In genomic region chr20:47266847-47267515, GRCh38 we compare ENCODE assay signal across 24 cellular contexts.
DNase-seq lines count a peak whose midpoint lies in the region; ATAC-seq, FAIRE-seq and TF ChIP-seq lines count a peak whose summit lies in the region.
"Had no signal": no experiment of that assay in that cellular context is flagged by ENCODE, and none has a peak within 500 bp of the region (broad histone marks: within the 10 kb centered on the region; RNA-seq: fewer than 3 reads in every experiment).

No MANE protein-coding gene starts in this region.

- no peak overlapping the region for H3K4me3 Mint-ChIP-seq in stimulated activated naive CD8-positive, alpha-beta T cell treated with anti-CD3 and anti-CD28 coated beads, Interleukin-15, amount 100 ng/mL, for 72 hours
- H3K4me3 Mint-ChIP-seq: dendritic cell treated with granulocyte-macrophage colony-stimulating factor and Interleukin-4, amounts not matched to agents 40 ng/mL and 50 ng/mL, for 4 days; stimulated activated naive CD8-positive, alpha-beta T cell treated with anti-CD3 and anti-CD28 coated beads, Interleukin-15, Interleukin-2, amounts not matched to agents 100 ng/mL and 50 ng/mL, for 24 hours had no signal

- H3K36me3 ChIP-seq in OCI-LY7 (ENCODE audit: insufficient read depth, low read length): peaks cover 78% of the 10 kb centered on the region
- H3K36me3 ChIP-seq in GM12878 (ENCODE audit: control insufficient read depth in 2 of 2, insufficient read depth in 2 of 2, low read length in 1 of 2): peaks cover 21 to 29% of the 10 kb centered on the region in 2 experiments
- peaks cover 0 to 4% (median 0%) of the 10 kb centered on the region in 3 donors for H3K36me3 ChIP-seq in pancreas
- H3K36me3 ChIP-seq: ovary had no signal

- BruUV-seq in OCI-LY7 (replicated peaks; lab: Mats Ljungman, UMichigan): no TSS peak
- BruUV-seq in GM12878 (replicated peaks; lab: Mats Ljungman, UMichigan): no TSS peak

- peak overlapping the region; percentile 31 for H3K4me2 ChIP-seq in OCI-LY7 (ENCODE audit: low read length)
- H3K4me2 ChIP-seq in GM12878 (ENCODE audit: control insufficient read depth, insufficient read depth): no peak overlapping the region

- no peaks in the 10 kb centered on the region for H3K27me3 Mint-ChIP-seq in stimulated activated naive CD8-positive, alpha-beta T cell treated with anti-CD3 and anti-CD28 coated beads, Interleukin-15, amount 100 ng/mL, for 72 hours
- H3K27me3 Mint-ChIP-seq: dendritic cell treated with granulocyte-macrophage colony-stimulating factor and Interleukin-4, amounts not matched to agents 40 ng/mL and 50 ng/mL, for 4 days; stimulated activated naive CD8-positive, alpha-beta T cell treated with anti-CD3 and anti-CD28 coated beads, Interleukin-15, Interleukin-2, amounts not matched to agents 100 ng/mL and 50 ng/mL, for 24 hours had no signal

- H3K27ac Mint-ChIP-seq in stimulated activated naive CD8-positive, alpha-beta T cell treated with anti-CD3 and anti-CD28 coated beads, Interleukin-15, amount 100 ng/mL, for 72 hours: peak overlapping the region; percentile 13 to 37
- H3K27ac Mint-ChIP-seq: dendritic cell treated with granulocyte-macrophage colony-stimulating factor and Interleukin-4, amounts not matched to agents 40 ng/mL and 50 ng/mL, for 4 days; stimulated activated naive CD8-positive, alpha-beta T cell treated with anti-CD3 and anti-CD28 coated beads, Interleukin-15, Interleukin-2, amounts not matched to agents 100 ng/mL and 50 ng/mL, for 24 hours had no signal

- H3K9ac ChIP-seq in GM12878 (ENCODE audit: control insufficient read depth, insufficient read depth, low read length): no peak overlapping the region

- H3K4me1 Mint-ChIP-seq in stimulated activated naive CD8-positive, alpha-beta T cell treated with anti-CD3 and anti-CD28 coated beads, Interleukin-15, amount 100 ng/mL, for 72 hours: peaks cover 17% of the 10 kb centered on the region

- no peak for TF ChIP-seq EP300 in GM12878 (IDR thresholded peaks at IDR 0.05; ENCODE audit: borderline replicate concordance in 1 of 2, control insufficient read depth in 1 of 2, low read depth in 2 of 2, low read length in 2 of 2)

- CTCF ChIA-PET in OCI-LY7 (lab: Charles Lee; ENCODE audit: unreplicated experiment) (no interaction called here), GM12878 (lab: Yijun Ruan, JAX) (no interaction called here)

- no peaks in the 10 kb centered on the region for H3K9me3 Mint-ChIP-seq in stimulated activated naive CD8-positive, alpha-beta T cell treated with anti-CD3 and anti-CD28 coated beads, Interleukin-15, amount 100 ng/mL, for 72 hours
- H3K9me3 Mint-ChIP-seq: dendritic cell treated with granulocyte-macrophage colony-stimulating factor and Interleukin-4, amounts not matched to agents 40 ng/mL and 50 ng/mL, for 4 days; stimulated activated naive CD8-positive, alpha-beta T cell treated with anti-CD3 and anti-CD28 coated beads, Interleukin-15, Interleukin-2, amounts not matched to agents 100 ng/mL and 50 ng/mL, for 24 hours had no signal

- TF ChIP-seq RAD21 in GM12878 (IDR thresholded peaks at IDR 0.05; ENCODE audit: insufficient read depth, low read depth, low read length): no peak

- no peak for TF ChIP-seq POLR2A in GM12878 (IDR thresholded peaks at IDR 0.05; ENCODE audit: low read depth, low read length)

- SMC1A ChIA-PET in GM12878 (lab: Charles Lee; ENCODE audit: uncharacterized antibody, unreplicated experiment): no interaction called here

- in situ Hi-C loops in GM12878 (cut with MboI): no loop called here

- H4K20me1 ChIP-seq in OCI-LY7 (ENCODE audit: insufficient read depth, low read length): no peaks in the 10 kb centered on the region
- no peaks in the 10 kb centered on the region for H4K20me1 ChIP-seq in GM12878 (ENCODE audit: control insufficient read depth, insufficient read depth)

- H3K9me3 ChIP-seq in OCI-LY7 (ENCODE audit: low read length): no peaks in the 10 kb centered on the region
- no peaks in the 10 kb centered on the region for H3K9me3 ChIP-seq in GM12878 (replicated peaks; ENCODE audit: control insufficient read depth, insufficient read depth, low read length)
- H3K9me3 ChIP-seq in pancreas: no peaks in the 10 kb centered on the region
- H3K9me3 ChIP-seq: left lung, ovary, spleen, tibial artery had no signal

- H3K9me2 ChIP-seq in OCI-LY7 (ENCODE audit: insufficient read depth, low read length): no peaks in the 10 kb centered on the region

- H3K4me3 ChIP-seq in OCI-LY7 (ENCODE audit: low read depth, low read length, poor library complexity, severe bottlenecking) (no peak overlapping the region), GM12878 (no peak overlapping the region), pancreas (no peak overlapping the region)
- H3K4me3 ChIP-seq: left lung, ovary, spleen, tibial artery had no signal

- 84% methylated on average over 7 of the region's 7 CpGs for WGBS in GM12878 (ENCODE audit: insufficient coverage, insufficient replicate concordance, low lambda C conversion rate, missing lambda C conversion rate)
- 61 to 75% methylated on average over 7 of the region's 7 CpGs for WGBS in pancreas, 2 donors

- TF ChIP-seq CTCF in OCI-LY7 (conservative IDR thresholded peaks at IDR 0.05; ENCODE audit: low read length) (no peak), GM12878 (IDR thresholded peaks at IDR 0.05 in 2 of 3, conservative IDR thresholded peaks at IDR 0.05 in 1 of 3; ENCODE audit: control insufficient read depth in 2 of 3, extremely low read depth in 1 of 3, insufficient read depth in 1 of 3, low read depth in 3 of 3, low read length in 3 of 3) (no peak), pancreas (IDR thresholded peaks at IDR 0.05) (no peak)

- H3K27me3 ChIP-seq in GM12878 (replicated peaks in 1 of 2; ENCODE audit: control insufficient read depth in 2 of 2, insufficient read depth in 2 of 2, low read length in 1 of 2) (no peaks in the 10 kb centered on the region), pancreas (no peaks in the 10 kb centered on the region)
- H3K27me3 ChIP-seq: left lung, ovary, spleen, tibial artery had no signal

- DNase-seq in stimulated activated naive CD8-positive, alpha-beta T cell treated with anti-CD3 and anti-CD28 coated beads, Interleukin-15, amount 100 ng/mL, for 72 hours: no peak
- no peak for DNase-seq in stimulated activated naive CD8-positive, alpha-beta T cell treated with anti-CD3 and anti-CD28 coated beads, Interleukin-15, Interleukin-2, amounts not matched to agents 100 U/mL and 50 U/mL, for 24 hours
- DNase-seq in OCI-LY7 (ENCODE audit: low spot score) (no peak), GM12878 (ENCODE audit: low read depth, low spot score) (no peak), pancreas (no peak), activated T-cell treated with anti-CD3 and anti-CD28 coated beads for 4 hours (no peak)
- no peak for DNase-seq in stimulated activated naive CD4-positive, alpha-beta T cell (lab: John Stamatoyannopoulos, UW)
- DNase-seq in activated naive CD4-positive, alpha-beta T cell treated with anti-CD3 and anti-CD28 coated beads, Interleukin-2, amount 50 U/mL, for 16 hours: no peak
- DNase-seq: activated CD4-positive, alpha-beta T cell treated with anti-CD3 and anti-CD28 coated beads, Interleukin-2, amount 50 U/mL, for 48 hours; activated naive CD4-positive, alpha-beta T cell; aorta; GF-D8; left lung; NCI-H1694; NCI-H526; ovary; RPMI8226; spleen; stimulated activated CD4-positive, alpha-beta T cell treated with anti-CD3 and anti-CD28 coated beads, Interleukin-2, amount 100 ng/mL, for 48 hours; WERI-Rb-1 had no signal

- FAIRE-seq in GM12878 (lab: Jason Lieb, UNC) (no peak), pancreas (lab: Jason Lieb, UNC) (no peak)
- FAIRE-seq: H1 had no signal

- H3K79me2 ChIP-seq in OCI-LY7 (ENCODE audit: insufficient read depth, low read depth, low read length) (peaks cover 66% of the 10 kb centered on the region), GM12878 (ENCODE audit: control insufficient read depth, insufficient read depth, low read length) (peaks cover 48% of the 10 kb centered on the region)

- H2AFZ ChIP-seq in OCI-LY7 (ENCODE audit: low read length): no peak overlapping the region
- no peak overlapping the region for H2AFZ ChIP-seq in GM12878 (ENCODE audit: control insufficient read depth, low read depth, low read length)

- ATAC-seq in stimulated activated naive CD8-positive, alpha-beta T cell treated with anti-CD3 and anti-CD28 coated beads, Interleukin-15, amount 100 ng/mL, for 72 hours: no peak
- no peak for ATAC-seq in stimulated activated naive CD8-positive, alpha-beta T cell treated with anti-CD3 and anti-CD28 coated beads, Interleukin-15, Interleukin-2, amounts not matched to agents 100 U/mL and 50 U/mL, for 24 hours
- no peak for ATAC-seq in GM12878
- no peak for ATAC-seq in pancreas
- ATAC-seq: left lung had no signal

- POLR2A ChIA-PET in OCI-LY7 (lab: Charles Lee) (interaction anchor here (0.5 kb wide), 1 partner anchor 109 kb away, joined by 3 read pairs; no protein-coding TSS in a partner anchor), GM12878 (lab: Charles Lee) (no interaction called here)

- RAD21 ChIA-PET in GM12878 (lab: Charles Lee; ENCODE audit: unreplicated experiment): no interaction called here

- H3K4me1 ChIP-seq in OCI-LY7 (ENCODE audit: insufficient read depth, low read length, poor library complexity, severe bottlenecking) (peaks cover 75% of the 10 kb centered on the region), GM12878 (ENCODE audit: control insufficient read depth, insufficient read depth, low read length) (peaks cover 19% of the 10 kb centered on the region), pancreas (no peaks in the 10 kb centered on the region)

- H3K27ac ChIP-seq in OCI-LY7 (ENCODE audit: low read depth, low read length, poor library complexity, severe bottlenecking): peak overlapping the region; percentile 54
- no peak overlapping the region for H3K27ac ChIP-seq in GM12878 (ENCODE audit: control insufficient read depth, insufficient read depth)
- no peak overlapping the region for H3K27ac ChIP-seq in pancreas
- H3K27ac ChIP-seq: left lung, ovary, tibial artery, WERI-Rb-1 had no signal

- intact Hi-C loops in OCI-LY7 (cut with micrococcal nuclease; ENCODE audit: unreplicated experiment): no loop called here
- intact Hi-C loops in GM12878 (cut with micrococcal nuclease; ENCODE audit: unreplicated experiment): no loop called here
- intact Hi-C loops in pancreas (cut with DNase I): no loop called here

TF ChIP-seq in GM12878, 131 proteins besides CTCF, POLR2A, EP300 and RAD21 (continues in another document):
- no peak for TF ChIP-seq ELK1 (IDR thresholded peaks at IDR 0.05; ENCODE audit: low read depth, low read length)
- no peak for TF ChIP-seq TARDBP (IDR thresholded peaks at IDR 0.05; ENCODE audit: borderline replicate concordance)
- no peak for TF ChIP-seq ZNF24 (IDR thresholded peaks at IDR 0.05)
- TF ChIP-seq BCL11A (IDR thresholded peaks at IDR 0.05; ENCODE audit: low read depth, low read length): no peak
